ENCODE assay signal across 25 cellular contexts in the genomic region with DNA sequence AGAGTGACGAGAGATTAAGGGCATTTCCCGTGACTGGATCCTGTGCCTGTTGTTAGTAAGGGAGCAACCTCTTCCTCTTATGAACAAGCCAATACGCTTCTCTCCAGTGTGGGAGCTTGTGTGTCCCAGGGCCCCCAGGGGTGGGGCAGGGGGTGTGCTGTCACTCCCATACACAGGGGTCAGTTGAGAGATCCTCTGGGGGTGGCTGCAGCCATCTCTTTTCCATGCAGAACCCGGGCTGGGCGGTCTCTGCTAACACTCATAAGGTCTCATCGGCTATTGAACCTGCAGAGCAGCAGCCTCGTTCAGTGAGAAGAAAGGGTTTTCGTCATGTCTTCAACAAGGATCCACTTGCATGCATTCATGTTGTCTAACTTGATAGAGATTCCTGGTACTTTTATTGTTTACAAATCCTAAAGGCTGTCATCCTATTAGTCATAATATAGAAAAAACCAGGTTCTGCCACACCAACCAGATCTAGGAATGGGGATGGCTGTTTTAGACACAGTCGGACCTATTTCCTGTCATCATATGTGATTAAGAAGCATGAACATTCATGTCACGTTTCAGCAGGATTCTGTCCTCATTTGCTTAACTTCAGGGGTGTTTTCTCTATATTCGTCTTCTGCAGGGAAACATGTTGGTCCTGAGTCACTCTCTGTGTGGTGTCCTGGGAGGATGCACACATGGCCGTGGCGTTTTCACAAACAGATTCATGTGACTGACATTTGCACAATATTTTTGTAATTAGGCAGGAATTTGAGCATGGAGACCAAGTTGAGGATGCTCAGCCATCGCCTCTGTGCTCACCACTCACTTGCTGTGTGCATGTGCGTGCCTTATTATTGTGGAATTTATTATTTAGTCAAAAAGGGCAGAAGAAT. TPM values are rescaled to one million over a fixed set of nuclear protein-coding genes. Genes with fewer than 3 reads are reported as not detected.
A peak's percentile ranks its signal among the peaks of the same experiment; 100 is the strongest.
DNase-seq lines count a peak whose midpoint lies in the region; ATAC-seq, FAIRE-seq and TF ChIP-seq lines count a peak whose summit lies in the region.
"Had no signal": no experiment of that assay in that cellular context is flagged by ENCODE, and none has a peak within 500 bp of the region (broad histone marks: within the 10 kb centered on the region; RNA-seq: fewer than 3 reads in every experiment).

No MANE protein-coding gene starts in this region.

- no peak overlapping the region for H3K9ac ChIP-seq in GM23248
- H3K9ac ChIP-seq in colonic mucosa (ENCODE audit: low read depth in 2 of 2, low read length in 2 of 2) = no peak overlapping the region

- WGBS in GM23248 (ENCODE audit: low coverage in 1 of 2, low lambda C conversion rate in 2 of 2, missing lambda C conversion rate in 2 of 2), 2 experiments = 37 to 38% methylated on average over 15 of the region's 15 CpGs
- WGBS in lower leg skin, 2 donors = 68 to 82% methylated on average over 15 of the region's 15 CpGs

- ATAC-seq in GM18519 (IDR thresholded peaks at IDR 0.05; ENCODE audit: low FRiP score, unreplicated experiment) = no peak
- ATAC-seq: activated CD8-positive, alpha-beta memory T cell treated with anti-CD3 and anti-CD28 coated beads, Interleukin-2, amount 10 ng/mL, durations not matched to agents 7 days and 5 days; GM12878; T-cell had no signal

- H3K9me2 ChIP-seq in GM23248 (ENCODE audit: insufficient read depth) = no peaks in the 10 kb centered on the region

- H3K9me3 ChIP-seq in GM23248 (ENCODE audit: low read depth) (no peaks in the 10 kb centered on the region), colonic mucosa (no peaks in the 10 kb centered on the region)
- H3K9me3 ChIP-seq: SJCRH30 had no signal

- H3K4me3 ChIP-seq in GM23248 (no peak overlapping the region), bronchial epithelial cell (ENCODE audit: low read depth, low read length) (no peak overlapping the region), lower leg skin (ENCODE audit: low read depth, poor library complexity, severe bottlenecking) (no peak overlapping the region), colonic mucosa (no peak overlapping the region)
- H3K4me3 ChIP-seq: GM12878, SJCRH30 had no signal

- peak overlapping the region; percentile 47 for H3K4me2 ChIP-seq in GM23248 (ENCODE audit: unreplicated experiment)

- in situ Hi-C loops in GM23248 (cut with MboI) = no loop called here

- H3K27ac ChIP-seq in GM23248 (peak overlapping the region; percentile 51), colonic mucosa (no peak overlapping the region)
- H3K27ac ChIP-seq: SJCRH30 had no signal

- no peaks in the 10 kb centered on the region for H3K27me3 ChIP-seq in GM23248 (replicated peaks; ENCODE audit: insufficient read depth)
- no peaks in the 10 kb centered on the region for H3K27me3 ChIP-seq in bronchial epithelial cell (ENCODE audit: control insufficient read depth, insufficient read depth, low read length)
- H3K27me3 ChIP-seq in colonic mucosa = no peaks in the 10 kb centered on the region
- H3K27me3 ChIP-seq: SJCRH30 had no signal

- peaks cover 43% of the 10 kb centered on the region for H3F3A ChIP-seq in GM23248 (ENCODE audit: insufficient read depth)

- H3K4me1 ChIP-seq in GM23248 (ENCODE audit: insufficient read depth) (peaks cover 38% of the 10 kb centered on the region), colonic mucosa (no peaks in the 10 kb centered on the region)
- H3K4me1 ChIP-seq: SJCRH30 had no signal

- no peaks in the 10 kb centered on the region for H3K79me2 ChIP-seq in GM23248 (ENCODE audit: insufficient read depth)

- intact Hi-C loops in lower leg skin (cut with DNase I; ENCODE audit: low total_unique reads) (no loop called here), colonic mucosa (cut with DNase I) (no loop called here)

- no peaks in the 10 kb centered on the region for H4K20me1 ChIP-seq in GM23248 (ENCODE audit: insufficient read depth)

- no peak for TF ChIP-seq POLR2A in lower leg skin (IDR thresholded peaks at IDR 0.05)

- DNase-seq in AG20443 (ENCODE audit: low spot score) = peak; percentile 76
- peak; percentile 85 for DNase-seq in GM23248
- peak; percentile 68 for DNase-seq in bronchial epithelial cell (ENCODE audit: low read depth)
- DNase-seq in lower leg skin (ENCODE audit: low spot score in 2 of 2) = peak; percentile 64 to 86
- DNase-seq in urothelium cell line (ENCODE audit: low spot score) = no peak
- no peak for DNase-seq in stimulated activated naive CD4-positive, alpha-beta T cell treated with Interleukin-2 at 50 U/mL for 16 hours (lab: John Stamatoyannopoulos, UW)
- DNase-seq in colonic mucosa = no peak
- DNase-seq: activated CD4-positive, alpha-beta T cell treated with anti-CD3 and anti-CD28 coated beads for 4 hours; activated CD8-positive, alpha-beta memory T cell treated with anti-CD3 and anti-CD28 coated beads, Interleukin-2, amount 10 ng/mL, durations not matched to agents 7 days and 5 days; CD4-positive, alpha-beta T cell; DMS153; endodermal cell; GF-D8; NCI-H1092 treated with DMSO at 0.1 percent for 48 hours; NCI-H2081 treated with DMSO at 0.1 percent for 48 hours; NCI-H446 treated with DMSO at 0.1 percent for 48 hours; occipital lobe; SJCRH30; stimulated activated CD4-positive, alpha-beta T cell treated with anti-CD3 and anti-CD28 coated beads, Interleukin-2, amount 100 ng/mL, for 48 hours; stimulated activated naive CD4-positive, alpha-beta T cell; T-cell had no signal

- H3K36me3 ChIP-seq in GM23248 (ENCODE audit: low read depth) (no peaks in the 10 kb centered on the region), bronchial epithelial cell (ENCODE audit: control insufficient read depth, insufficient read depth, low read length) (no peaks in the 10 kb centered on the region), colonic mucosa (no peaks in the 10 kb centered on the region)
- H3K36me3 ChIP-seq: SJCRH30 had no signal

- TF ChIP-seq CTCF in bronchial epithelial cell (IDR thresholded peaks at IDR 0.05; ENCODE audit: insufficient read depth, low read length, severe bottlenecking) = no peak
- no peak for TF ChIP-seq CTCF in lower leg skin (IDR thresholded peaks at IDR 0.05)
- TF ChIP-seq CTCF in colonic mucosa (IDR thresholded peaks at IDR 0.05) = no peak

- FAIRE-seq in bronchial epithelial cell (lab: Jason Lieb, UNC) (no peak), urothelium cell line (lab: Jason Lieb, UNC) (no peak)
- FAIRE-seq: colon, GM12878, HTR-8/SVneo had no signal

- H2AFZ ChIP-seq in GM23248 = no peak overlapping the region

RNA-seq across cellular contexts. Expression of gene THBS2, which starts 13.3 kb away (rescaled TPM):
- total RNA-seq in GM23248 (2014; rRNA removed; shearing (Covaris generic)) = 124 and 137 TPM in 2 replicates
- polyA plus RNA-seq in GM23248 (2016; fragmentation: Nextera tagmentation; extraction: Ambion mirVana) = 76.4 and 77.8 TPM in 2 replicates
- total RNA-seq in bronchial epithelial cell = 3.6 and 8.7 TPM in 2 replicates
- 100 to 1,000 TPM in 2 of 4 donors, 10 to 100 TPM in 2; 72.1 to 135 (median 103) TPM for total RNA-seq in lower leg skin
- total RNA-seq in colonic mucosa = 1 to 10 TPM; 1.9 to 5.3 TPM
- total RNA-seq: activated CD8-positive, alpha-beta memory T cell treated with anti-CD3 and anti-CD28 coated beads, Interleukin-2, amount 10 ng/mL, durations not matched to agents 7 days and 5 days; CD4-positive, alpha-beta T cell had no signal

Comparison
In these comparisons a context has a peak if more than half of its experiments do, and no peak if none do; other contexts are left out.
1. DNase-seq: peak in AG20443 (single experiment), GM23248 (single experiment), bronchial epithelial cell (single experiment) and lower leg skin (2 of 2); none in urothelium cell line (single experiment), stimulated activated naive CD4-positive, alpha-beta T cell treated with Interleukin-2 at 50 U/mL for 16 hours (single experiment) and colonic mucosa (single experiment).